Comparison of ENCODE assay signal across 19 cellular contexts in genomic region chr2:147631294-147631693, GRCh38.
DNase-seq lines count a peak whose midpoint lies in the region; ATAC-seq and TF ChIP-seq lines count a peak whose summit lies in the region.
"Had no signal": no experiment of that assay in that cellular context is flagged by ENCODE, and none has a peak within 500 bp of the region (broad histone marks: within the 10 kb centered on the region; RNA-seq: fewer than 3 reads in every experiment).

No MANE protein-coding gene starts in this region.

- peaks cover under 1% of the 10 kb centered on the region for H3K4me1 ChIP-seq in colonic mucosa

- no peaks in the 10 kb centered on the region for H3K9me3 ChIP-seq in T-helper 17 cell (ENCODE audit: control insufficient read depth, low read length, poor library complexity, severe bottlenecking)
- H3K9me3 ChIP-seq in colonic mucosa: no peaks in the 10 kb centered on the region
- H3K9me3 ChIP-seq: tibial nerve had no signal

- H3K27ac ChIP-seq in colonic mucosa (peak overlapping the region; percentile 4), RWPE1 (no peak overlapping the region)
- H3K27ac ChIP-seq: coronary artery, tibial nerve had no signal

- H3K4me1 Mint-ChIP-seq in activated naive CD4-positive, alpha-beta T cell treated with anti-CD3 and anti-CD28 coated beads, Interleukin-2, amount 50 U/mL, for 24 hours: peaks cover 16% of the 10 kb centered on the region
- H3K4me1 Mint-ChIP-seq in T-helper 17 cell: peaks cover 18% of the 10 kb centered on the region
- peaks cover 27% of the 10 kb centered on the region for H3K4me1 Mint-ChIP-seq in stimulated activated naive CD8-positive, alpha-beta T cell treated with anti-CD3 and anti-CD28 coated beads, Interleukin-15, amount 100 ng/mL, for 72 hours
- H3K4me1 Mint-ChIP-seq: endodermal cell, neural crest cell had no signal

- no peak for DNase-seq in activated naive CD4-positive, alpha-beta T cell treated with Interleukin-2 at 50 U/mL for 16 hours
- DNase-seq in T-helper 17 cell: no peak
- peak; percentile 42 for DNase-seq in colonic mucosa
- DNase-seq in stimulated activated naive CD8-positive, alpha-beta T cell treated with anti-CD3 and anti-CD28 coated beads, Interleukin-15, amount 100 ng/mL, for 72 hours: no peak
- no peak for DNase-seq in stimulated activated CD4-positive, alpha-beta T cell treated with anti-CD3 and anti-CD28 coated beads, Interleukin-15, amount 100 ng/mL, for 24 hours
- DNase-seq in RWPE1 (ENCODE audit: low spot score): no peak
- DNase-seq: activated CD4-positive, alpha-beta T cell treated with anti-CD3 and anti-CD28 coated beads for 48 hours; endodermal cell; left cardiac atrium; NCI-H1105; NCI-H2081 treated with DMSO at 0.1 percent for 48 hours; RPMI8226 had no signal

- POLR2A ChIA-PET in RWPE1 (lab: Yijun Ruan, JAX; ENCODE audit: low non-redundant PET): no interaction called here

- H3K36me3 ChIP-seq in colonic mucosa: no peaks in the 10 kb centered on the region
- H3K36me3 ChIP-seq: HAP-1, tibial nerve had no signal

- H3K27me3 Mint-ChIP-seq in activated naive CD4-positive, alpha-beta T cell treated with anti-CD3 and anti-CD28 coated beads, Interleukin-2, amount 50 U/mL, for 24 hours: no peaks in the 10 kb centered on the region
- H3K27me3 Mint-ChIP-seq in T-helper 17 cell: no peaks in the 10 kb centered on the region
- H3K27me3 Mint-ChIP-seq in stimulated activated naive CD8-positive, alpha-beta T cell treated with anti-CD3 and anti-CD28 coated beads, Interleukin-15, amount 100 ng/mL, for 72 hours: no peaks in the 10 kb centered on the region

- H3K27me3 ChIP-seq in colonic mucosa: no peaks in the 10 kb centered on the region
- H3K27me3 ChIP-seq: tibial nerve had no signal

- no peak for ATAC-seq in T-helper 17 cell
- ATAC-seq in stimulated activated naive CD8-positive, alpha-beta T cell treated with anti-CD3 and anti-CD28 coated beads, Interleukin-15, amount 100 ng/mL, for 72 hours: no peak
- no peak for ATAC-seq in HG03378 (IDR thresholded peaks at IDR 0.05; ENCODE audit: unreplicated experiment)
- ATAC-seq: left cardiac atrium had no signal

- no peaks in the 10 kb centered on the region for H3K9me3 Mint-ChIP-seq in activated naive CD4-positive, alpha-beta T cell treated with anti-CD3 and anti-CD28 coated beads, Interleukin-2, amount 50 U/mL, for 24 hours
- H3K9me3 Mint-ChIP-seq in stimulated activated naive CD8-positive, alpha-beta T cell treated with anti-CD3 and anti-CD28 coated beads, Interleukin-15, amount 100 ng/mL, for 72 hours: peaks cover 0 to 4% of the 10 kb centered on the region in 2 donors
- H3K9me3 Mint-ChIP-seq: endodermal cell had no signal

- H3K4me3 ChIP-seq in colonic mucosa: no peak overlapping the region
- H3K4me3 ChIP-seq: coronary artery, HAP-1, tibial nerve had no signal

- no peak overlapping the region for H3K9ac ChIP-seq in colonic mucosa (ENCODE audit: low read depth in 2 of 2, low read length in 2 of 2)

- no peak for TF ChIP-seq CTCF in colonic mucosa (IDR thresholded peaks at IDR 0.05)
- no peak for TF ChIP-seq CTCF in RWPE1 (conservative IDR thresholded peaks at IDR 0.05; ENCODE audit: low read depth)

- CTCF ChIA-PET in RWPE1 (lab: Yijun Ruan, JAX): no interaction called here

- H3K27ac Mint-ChIP-seq in activated naive CD4-positive, alpha-beta T cell treated with anti-CD3 and anti-CD28 coated beads, Interleukin-2, amount 50 U/mL, for 24 hours: peak overlapping the region; percentile 86
- peak overlapping the region; percentile 32 for H3K27ac Mint-ChIP-seq in T-helper 17 cell
- peak overlapping the region; percentile 1 to 44 for H3K27ac Mint-ChIP-seq in stimulated activated naive CD8-positive, alpha-beta T cell treated with anti-CD3 and anti-CD28 coated beads, Interleukin-15, amount 100 ng/mL, for 72 hours
- H3K27ac Mint-ChIP-seq: endodermal cell, progenitor cell of endocrine pancreas had no signal

- no peak overlapping the region for H3K4me3 Mint-ChIP-seq in activated naive CD4-positive, alpha-beta T cell treated with anti-CD3 and anti-CD28 coated beads, Interleukin-2, amount 50 U/mL, for 24 hours
- H3K4me3 Mint-ChIP-seq in T-helper 17 cell: peak overlapping the region; percentile 8
- H3K4me3 Mint-ChIP-seq in stimulated activated naive CD8-positive, alpha-beta T cell treated with anti-CD3 and anti-CD28 coated beads, Interleukin-15, amount 100 ng/mL, for 72 hours: no peak overlapping the region
- H3K4me3 Mint-ChIP-seq: endodermal cell, neural crest cell had no signal

- intact Hi-C loops in colonic mucosa (cut with DNase I): no loop called here

- no peaks in the 10 kb centered on the region for H3K36me3 Mint-ChIP-seq in activated naive CD4-positive, alpha-beta T cell treated with anti-CD3 and anti-CD28 coated beads, Interleukin-2, amount 50 U/mL, for 24 hours
- no peaks in the 10 kb centered on the region for H3K36me3 Mint-ChIP-seq in T-helper 17 cell (ENCODE audit: low read depth)

Comparison
In these comparisons a context has a peak if more than half of its experiments do, and no peak if none do; other contexts are left out.
1. H3K27ac Mint-ChIP-seq: peak in every context shown above with its lines; median percentile 86 in activated naive CD4-positive, alpha-beta T cell treated with anti-CD3 and anti-CD28 coated beads, Interleukin-2, amount 50 U/mL, for 24 hours; 32 in T-helper 17 cell; 22 in stimulated activated naive CD8-positive, alpha-beta T cell treated with anti-CD3 and anti-CD28 coated beads, Interleukin-15, amount 100 ng/mL, for 72 hours.